14 cellular contexts compared by ENCODE assay signal in the genomic region with DNA sequence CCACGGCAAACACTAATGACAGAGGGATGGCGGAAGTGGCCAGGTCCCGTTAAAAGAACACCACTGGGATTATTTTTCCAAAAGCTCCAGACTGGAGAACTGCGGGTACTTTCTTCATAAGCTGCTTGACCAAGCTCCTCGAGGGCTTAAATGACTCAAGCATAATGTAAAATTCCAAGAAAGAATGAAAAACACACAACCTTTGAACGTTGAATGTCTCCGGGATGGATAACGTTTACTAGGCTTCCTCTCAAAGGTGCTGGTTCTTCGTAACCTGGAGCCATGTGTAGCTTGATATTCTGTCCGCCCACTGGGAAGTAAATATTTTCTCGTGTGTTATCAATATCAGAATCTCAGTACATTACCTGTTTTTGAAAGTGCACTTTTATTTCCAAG.
"Had no signal": no experiment of that assay in that cellular context is flagged by ENCODE, and none has a peak within 500 bp of the region (broad histone marks: within the 10 kb centered on the region; RNA-seq: fewer than 3 reads in every experiment).

No MANE protein-coding gene starts in this region.

- H3K9me3 ChIP-seq: adrenal gland had no signal

- H3K36me3 ChIP-seq: adrenal gland had no signal

- H3K27me3 Mint-ChIP-seq: progenitor cell of endocrine pancreas had no signal

- H3K4me1 Mint-ChIP-seq: central memory CD8-positive, alpha-beta T cell; naive thymus-derived CD4-positive, alpha-beta T cell had no signal

- H3K4me3 Mint-ChIP-seq: central memory CD8-positive, alpha-beta T cell; dendritic cell treated with granulocyte-macrophage colony-stimulating factor and Interleukin-4, amounts not matched to agents 40 ng/mL and 50 ng/mL, for 4 days; effector memory CD8-positive, alpha-beta T cell; naive thymus-derived CD4-positive, alpha-beta T cell; stimulated activated naive CD8-positive, alpha-beta T cell treated with anti-CD3 and anti-CD28 coated beads, Interleukin-15, Interleukin-2, amounts not matched to agents 100 ng/mL and 50 ng/mL, for 24 hours had no signal

- H3K36me3 Mint-ChIP-seq: naive thymus-derived CD4-positive, alpha-beta T cell had no signal

- H3K4me3 ChIP-seq: adrenal gland had no signal

- H3K27me3 ChIP-seq: adrenal gland had no signal

- ATAC-seq: effector memory CD8-positive, alpha-beta T cell; naive thymus-derived CD4-positive, alpha-beta T cell had no signal

- DNase-seq: activated CD4-positive, alpha-beta T cell treated with anti-CD3 and anti-CD28 coated beads, Interleukin-2, amount 50 U/mL, for 1 hour; activated naive CD4-positive, alpha-beta T cell treated with anti-CD3 and anti-CD28 coated beads, Interleukin-2, amount 50 U/mL, for 16 hours; activated T-cell treated with anti-CD3 and anti-CD28 coated beads, Interleukin-2, amount 50 U/mL, for 1 hour; adrenal gland; effector memory CD8-positive, alpha-beta T cell; erythroblast; naive thymus-derived CD4-positive, alpha-beta T cell; stimulated activated CD4-positive, alpha-beta T cell treated with anti-CD3 and anti-CD28 coated beads, Interleukin-4, amount 100 ng/mL, for 24 hours; T-helper 2 cell had no signal

- H3K27ac Mint-ChIP-seq: dendritic cell treated with granulocyte-macrophage colony-stimulating factor and Interleukin-4, amounts not matched to agents 40 ng/mL and 50 ng/mL, for 4 days; effector memory CD8-positive, alpha-beta T cell; naive thymus-derived CD4-positive, alpha-beta T cell; progenitor cell of endocrine pancreas; stimulated activated naive CD8-positive, alpha-beta T cell treated with anti-CD3 and anti-CD28 coated beads, Interleukin-15, Interleukin-2, amounts not matched to agents 100 ng/mL and 50 ng/mL, for 24 hours had no signal

- H3K9me3 Mint-ChIP-seq: central memory CD8-positive, alpha-beta T cell; dendritic cell treated with granulocyte-macrophage colony-stimulating factor and Interleukin-4, amounts not matched to agents 40 ng/mL and 50 ng/mL, for 4 days; effector memory CD8-positive, alpha-beta T cell; naive thymus-derived CD4-positive, alpha-beta T cell; stimulated activated naive CD8-positive, alpha-beta T cell treated with anti-CD3 and anti-CD28 coated beads, Interleukin-15, Interleukin-2, amounts not matched to agents 100 ng/mL and 50 ng/mL, for 24 hours had no signal

- FAIRE-seq: TTC549 had no signal
